ENCODE assay signal across 11 cellular contexts in the genomic region with DNA sequence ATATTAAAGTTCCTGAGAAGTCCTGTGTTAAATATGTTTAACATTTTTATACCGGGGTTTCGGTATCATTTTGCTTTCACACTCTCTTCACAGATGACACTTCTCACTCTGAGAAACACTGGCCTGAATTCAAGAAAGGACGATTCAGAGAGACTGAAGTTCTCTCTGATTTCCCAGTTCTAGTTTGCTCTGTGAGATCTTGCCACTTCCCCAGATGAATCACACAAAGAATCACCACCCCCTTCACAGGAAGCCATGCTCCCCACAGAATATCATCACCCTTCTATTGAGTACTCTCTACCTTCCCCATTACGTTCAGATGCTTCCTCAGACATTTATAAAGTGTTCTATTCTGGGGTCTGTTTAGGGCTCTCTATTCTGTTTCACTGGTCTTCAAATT. TPM values are rescaled to one million over a fixed set of nuclear protein-coding genes. Genes with fewer than 3 reads are reported as not detected.
A peak's percentile ranks its signal among the peaks of the same experiment; 100 is the strongest.
DNase-seq lines count a peak whose midpoint lies in the region; ATAC-seq, FAIRE-seq and TF ChIP-seq lines count a peak whose summit lies in the region.
"Had no signal": no experiment of that assay in that cellular context is flagged by ENCODE, and none has a peak within 500 bp of the region (broad histone marks: within the 10 kb centered on the region; RNA-seq: fewer than 3 reads in every experiment).

No MANE protein-coding gene starts in this region.

- peak; percentile 90 for FAIRE-seq in H54 (lab: Jason Lieb, UNC)

- peak overlapping the region in 1 of 3 donors; percentile 12 for H3K4me3 Mint-ChIP-seq in T-cell

- H3K4me1 Mint-ChIP-seq in T-cell: peaks cover 19 to 23% (median 19%) of the 10 kb centered on the region in 3 donors

- intact Hi-C loops in breast epithelium (cut with DNase I; ENCODE audit: low total_unique reads): no loop called here

- H3K27me3 ChIP-seq in breast epithelium: no peaks in the 10 kb centered on the region
- H3K27me3 ChIP-seq: thyroid gland had no signal

- no peaks in the 10 kb centered on the region for H3K27me3 Mint-ChIP-seq in T-cell

- CTCF ChIA-PET in T-cell (lab: Charles Lee): interaction anchor here (0.9 to 1.3 kb wide), 2 partner anchors 10 to 18 kb away, joined by 3 read pairs; no protein-coding TSS in a partner anchor

- ATAC-seq in T-cell (replicated peaks in 1 of 4): peak; percentile 93 to 100 (median 98)

- peak; percentile 67 for DNase-seq in GM13976 (ENCODE audit: low spot score)
- peak; percentile 25 for DNase-seq in H54 (ENCODE audit: insufficient read length, low spot score)
- DNase-seq in T-cell: peak in 16 of 34 experiments; percentile 8 to 40 (median 16)
- DNase-seq in kidney tubule cell (ENCODE audit: low spot score): peak; percentile 18
- no peak for DNase-seq in NCI-H1436 treated with DMSO at 0.1 percent for 48 hours (lab: John Stamatoyannopoulos, UW)
- no peak for DNase-seq in stimulated activated naive CD4-positive, alpha-beta T cell treated with Interleukin-2 at 50 U/mL for 16 hours (lab: John Stamatoyannopoulos, UW)
- DNase-seq in middle frontal gyrus (ENCODE audit: extremely low spot score, low spot score): no peak
- DNase-seq in breast epithelium (ENCODE audit: low spot score in 2 of 2): no peak
- DNase-seq: IMR-90, thyroid gland had no signal

- POLR2A ChIA-PET in T-cell (lab: Charles Lee): no interaction called here

- TF ChIP-seq POLR2A in H54 (IDR thresholded peaks at IDR 0.05; ENCODE audit: low read depth, low read length): no peak
- TF ChIP-seq POLR2A in breast epithelium (IDR thresholded peaks at IDR 0.05): no peak

- no peaks in the 10 kb centered on the region for H3K36me3 ChIP-seq in breast epithelium
- H3K36me3 ChIP-seq: neutrophil, thyroid gland had no signal

- H3K36me3 Mint-ChIP-seq in T-cell: no peaks in the 10 kb centered on the region

- no peak overlapping the region for H3K27ac ChIP-seq in breast epithelium
- H3K27ac ChIP-seq: neutrophil, thyroid gland had no signal

- in situ Hi-C loops in GM13976 (cut with MboI; ENCODE audit: low sequenced_read_pairs, unreplicated experiment): no loop called here

- H3K27ac Mint-ChIP-seq in T-cell: peak overlapping the region; percentile 50 to 74

- no peaks in the 10 kb centered on the region for H3K4me1 ChIP-seq in breast epithelium
- H3K4me1 ChIP-seq: thyroid gland had no signal

- no peak for TF ChIP-seq CTCF in GM13976 (IDR thresholded peaks at IDR 0.05; ENCODE audit: borderline replicate concordance, control extremely low read depth, extremely low read depth, insufficient read depth, missing control alignments)
- no peak for TF ChIP-seq CTCF in breast epithelium (IDR thresholded peaks at IDR 0.05)

- H3K9me3 ChIP-seq in breast epithelium: no peaks in the 10 kb centered on the region
- H3K9me3 ChIP-seq: neutrophil, thyroid gland had no signal

- H3K9me3 Mint-ChIP-seq in T-cell: no peaks in the 10 kb centered on the region

- no peak overlapping the region for H3K4me3 ChIP-seq in breast epithelium
- H3K4me3 ChIP-seq: thyroid gland had no signal

RNA-seq across cellular contexts. Expression of gene CD207, which starts 16.1 kb away (rescaled TPM):
- total RNA-seq in T-cell (not detected), breast epithelium (under 1 TPM in 2 of 3 donors, not detected in 1; 0.33 to 0.88 TPM)
- total RNA-seq: IMR-90, thyroid gland had no signal

RNA-seq across cellular contexts. Expression of gene CLEC4F, which starts 31.3 kb away (rescaled TPM):
- total RNA-seq in T-cell (not detected), breast epithelium (under 1 TPM in 1 of 3 donors, not detected in 2; 0.88 TPM)
- total RNA-seq: IMR-90 had no signal

RNA-seq across cellular contexts. Expression of gene VAX2, which starts 48.7 kb away (rescaled TPM):
- total RNA-seq in T-cell: not detected
- 1 to 10 TPM; 1.3 to 5.1 (median 4.6) TPM for total RNA-seq in breast epithelium

Comparison
In these comparisons a context has a peak if more than half of its experiments do, and no peak if none do; other contexts are left out.
1. DNase-seq: peak in GM13976 (single experiment), H54 (single experiment) and kidney tubule cell (single experiment); none in NCI-H1436 treated with DMSO at 0.1 percent for 48 hours (single experiment), stimulated activated naive CD4-positive, alpha-beta T cell treated with Interleukin-2 at 50 U/mL for 16 hours (single experiment), middle frontal gyrus (single experiment) and breast epithelium (0 of 2).